ENCODE assay signal across 8 cellular contexts in the genomic region with DNA sequence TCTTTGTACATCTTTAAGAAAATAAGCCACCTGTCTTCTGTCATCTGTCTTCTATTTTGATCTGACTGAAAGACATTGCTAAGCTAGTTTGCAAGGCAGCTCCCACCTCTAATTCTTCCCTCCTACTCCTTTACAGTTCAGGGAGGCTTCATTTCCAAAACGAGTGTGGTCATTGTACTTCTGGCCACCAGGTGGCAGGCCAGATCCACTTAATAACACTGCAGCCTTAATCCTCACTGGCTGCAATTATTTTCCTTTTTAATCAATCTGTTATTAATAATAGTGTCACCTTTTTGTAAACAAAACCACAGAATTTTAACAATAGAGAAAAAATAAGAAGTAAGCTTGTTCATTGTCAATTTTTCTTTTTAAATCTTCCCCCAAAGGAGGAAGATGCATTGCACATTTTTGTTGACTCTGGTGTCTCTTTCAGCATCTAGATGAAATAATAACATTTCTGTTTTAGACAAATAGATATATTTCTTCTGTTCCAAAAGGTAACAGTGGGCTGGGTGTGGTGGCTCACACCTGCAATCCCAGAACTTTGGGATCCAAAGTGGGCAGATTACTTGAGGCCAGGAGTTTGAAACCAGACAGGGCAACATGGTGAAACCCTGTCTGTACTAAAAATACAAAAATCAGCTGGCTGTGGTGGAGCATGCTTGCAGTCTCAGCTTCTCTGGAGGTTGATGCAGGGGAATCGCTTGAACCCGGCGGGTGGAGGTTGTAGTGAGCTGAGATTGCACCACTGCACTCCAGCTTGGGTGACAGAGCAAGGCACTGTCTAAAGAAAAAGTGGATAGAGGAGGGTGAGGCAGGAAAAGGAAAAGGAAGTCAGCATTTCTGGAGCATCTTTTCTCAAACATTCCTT. TPM values are rescaled to one million over a fixed set of nuclear protein-coding genes. Genes with fewer than 3 reads are reported as not detected.
DNase-seq lines count a peak whose midpoint lies in the region; ATAC-seq, FAIRE-seq and TF ChIP-seq lines count a peak whose summit lies in the region.

No MANE protein-coding gene starts in this region.

- H3K23me2 ChIP-seq in H9 (ENCODE audit: insufficient read length, low read depth, low read length, poor library complexity, severe bottlenecking) = no peaks in the 10 kb centered on the region

- no peak overlapping the region for H3K18ac ChIP-seq in H9 (ENCODE audit: insufficient read length, low read depth, low read length)

- H3K27me3 Mint-ChIP-seq in H9 (ENCODE audit: low read depth) = no peaks in the 10 kb centered on the region; the same call in 1 of the 2 replicates

- peaks cover 33 to 35% of the 10 kb centered on the region in 2 experiments for H3K9me3 Mint-ChIP-seq in H9

- no peaks in the 10 kb centered on the region for H4K20me1 ChIP-seq in H9 (ENCODE audit: control insufficient read depth, insufficient read depth, insufficient read length)
- H4K20me1 ChIP-seq in hepatocyte (ENCODE audit: insufficient read depth, poor library complexity, severe bottlenecking) = no peaks in the 10 kb centered on the region

- H3K4me2 ChIP-seq in H9 (ENCODE audit: insufficient read depth, insufficient read length, low read length) = no peak overlapping the region
- no peak overlapping the region for H3K4me2 ChIP-seq in hepatocyte

- no peak overlapping the region for H2BK12ac ChIP-seq in H9 (ENCODE audit: insufficient read length, low read depth, low read length)

- TF ChIP-seq CTCF in H9 (conservative IDR thresholded peaks at IDR 0.05) (peak; percentile 94), astrocyte of the cerebellum (IDR thresholded peaks at IDR 0.05; ENCODE audit: low read depth, low read length, missing control alignments) (peak; percentile 77), hepatocyte (IDR thresholded peaks at IDR 0.05; ENCODE audit: poor library complexity) (peak; percentile 82), lower leg skin (IDR thresholded peaks at IDR 0.05) (peak in 1 of 3 donors; percentile 61)

- no peak overlapping the region for H2AFZ ChIP-seq in H9 (ENCODE audit: low read length)
- no peak overlapping the region for H2AFZ ChIP-seq in hepatocyte

- no peak overlapping the region for H2BK120ac ChIP-seq in H9 (ENCODE audit: low read depth, low read length, poor library complexity, severe bottlenecking)

- H3K56ac ChIP-seq in H9 (ENCODE audit: insufficient read length, low read depth, low read length) = no peak overlapping the region

- no peak overlapping the region for H3K4me3 Mint-ChIP-seq in H9

- intact Hi-C loops in lower leg skin (cut with DNase I; ENCODE audit: low total_unique reads) = loop anchor here (2.0 kb wide), 2 partner anchors 79 to 439 kb away; a partner anchor contains a TSS

- in situ Hi-C loops in astrocyte of the cerebellum (cut with HindIII; ENCODE audit: low sequenced_read_pairs) = no loop called here

- H3K4me3 ChIP-seq in astrocyte of the cerebellum (ENCODE audit: low read depth, low read length) (no peak overlapping the region), hepatocyte (no peak overlapping the region), lower leg skin (ENCODE audit: low read depth, poor library complexity, severe bottlenecking) (no peak overlapping the region)

- H3T11ph ChIP-seq in H9 (ENCODE audit: low read length) = no peak overlapping the region

- H3K79me2 ChIP-seq in H9 (ENCODE audit: insufficient read depth, low read length) (no peaks in the 10 kb centered on the region), hepatocyte (no peaks in the 10 kb centered on the region)

- H3K27ac Mint-ChIP-seq in H9 = no peak overlapping the region

- H2BK5ac ChIP-seq in H9 (ENCODE audit: insufficient read length, low read length) = no peak overlapping the region

- H3K36me3 ChIP-seq in hepatocyte (replicated peaks; ENCODE audit: insufficient read depth, low read depth) = no peaks in the 10 kb centered on the region

- no peak overlapping the region for H4K91ac ChIP-seq in H9 (ENCODE audit: insufficient read length, low read depth, low read length)

- no peak overlapping the region for H3K9ac ChIP-seq in H9 (ENCODE audit: extremely low read depth, insufficient read length, low read length)

- H3K4me1 ChIP-seq in H9 (ENCODE audit: insufficient read depth, low read length) = no peaks in the 10 kb centered on the region
- H3K4me1 ChIP-seq in hepatocyte (ENCODE audit: insufficient read depth) = no peaks in the 10 kb centered on the region

- no peak overlapping the region for H3K23ac ChIP-seq in H9 (ENCODE audit: insufficient read length, low read depth, low read length)

- peaks cover 15 to 35% (median 18%) of the 10 kb centered on the region in 3 experiments for H3K36me3 Mint-ChIP-seq in H9 (ENCODE audit: insufficient read depth in 1 of 3, low read depth in 3 of 3)

- no peak overlapping the region for H2AK5ac ChIP-seq in H9 (ENCODE audit: insufficient read length, low read length)

- DNase-seq in COLO668 (lab: John Stamatoyannopoulos, UW; ENCODE audit: unreplicated experiment) (peak; percentile 21), H9 (no peak), RCC 7860 (ENCODE audit: low spot score) (no peak), astrocyte of the cerebellum (ENCODE audit: low read depth) (no peak), hepatocyte (ENCODE audit: low spot score) (peak; percentile 59), lower leg skin (ENCODE audit: low spot score in 2 of 2) (no peak)
- peak; percentile 27 to 30 for DNase-seq in stimulated activated CD4-positive, alpha-beta T cell treated with anti-CD3 and anti-CD28 coated beads, Interleukin-1b, Interleukin-23, amount 100 ng/mL, for 4 hours (ENCODE audit: low read depth in 2 of 2)

- no peak overlapping the region for H2BK20ac ChIP-seq in H9 (ENCODE audit: low read depth, low read length, poor library complexity, severe bottlenecking)

- no CpG with 5 or more reads among the region's 4 CpGs for WGBS in H9 (ENCODE audit: extremely low coverage, insufficient read length, low lambda C conversion rate)
- WGBS in hepatocyte (ENCODE audit: low lambda C conversion rate, missing lambda C conversion rate) = 52% methylated on average over 4 of the region's 4 CpGs
- 60 to 61% methylated on average over 4 of the region's 4 CpGs for WGBS in lower leg skin, 2 donors

- H2BK15ac ChIP-seq in H9 (ENCODE audit: low read depth, low read length) = no peak overlapping the region

- no peaks in the 10 kb centered on the region for H3K9me2 ChIP-seq in hepatocyte (replicated peaks; ENCODE audit: insufficient read depth)

- no peaks in the 10 kb centered on the region for H3K27me3 ChIP-seq in H9 (ENCODE audit: insufficient read depth, low read length)
- H3K27me3 ChIP-seq in hepatocyte = no peaks in the 10 kb centered on the region

- no peak overlapping the region for H3K14ac ChIP-seq in H9 (ENCODE audit: insufficient read depth, low read length)

- no peak overlapping the region for H4K5ac ChIP-seq in H9 (ENCODE audit: insufficient read length, low read depth, low read length)

- ATAC-seq in HG03354 (IDR thresholded peaks at IDR 0.05; ENCODE audit: poor library complexity, severe bottlenecking, unreplicated experiment) = no peak

- no peak overlapping the region for H4K8ac ChIP-seq in H9 (replicated peaks; ENCODE audit: insufficient read length, low read depth, low read length)

- TF ChIP-seq POLR2A in lower leg skin (IDR thresholded peaks at IDR 0.05) = no peak

- H3K9me3 ChIP-seq in H9 (ENCODE audit: control insufficient read depth, low read depth, low read length) (peaks cover 7% of the 10 kb centered on the region), hepatocyte (ENCODE audit: low read depth) (no peaks in the 10 kb centered on the region)

- peak; percentile 64 for FAIRE-seq in RCC 7860 (lab: Jason Lieb, UNC)

- H3K27ac ChIP-seq in H9 (ENCODE audit: insufficient read length, low read depth, low read length) (no peak overlapping the region), hepatocyte (no peak overlapping the region)

- H3K79me1 ChIP-seq in H9 (ENCODE audit: insufficient read depth, low read depth, low read length, poor library complexity, severe bottlenecking) = no peaks in the 10 kb centered on the region

- no peak overlapping the region for H3K4ac ChIP-seq in H9 (ENCODE audit: low read depth, low read length)

- peaks cover under 1% of the 10 kb centered on the region in 2 experiments for H3K4me1 Mint-ChIP-seq in H9

RNA-seq across cellular contexts. Expression of a gene that starts 23.3 kb away (rescaled TPM):
- total RNA-seq in H9 (2021) = 53.4 and 55.6 TPM in 2 replicates
- 77.9 and 93.5 TPM in 2 replicates for total RNA-seq in hepatocyte
- polyA plus RNA-seq in hepatocyte = 77.7 and 101 TPM in 2 replicates
- total RNA-seq in lower leg skin = 100 to 1,000 TPM in 1 of 4 donors, 10 to 100 TPM in 3; 48.7 to 102 (median 86.8) TPM

RNA-seq across cellular contexts. Expression of a gene that starts 57.2 kb away (rescaled TPM):
- not detected in 2 replicates for total RNA-seq in H9 (2021)
- total RNA-seq in hepatocyte = 0.03 TPM in 1 of 2 replicates, not detected in the other
- polyA plus RNA-seq in hepatocyte = 1.0 and 1.8 TPM in 2 replicates
- not detected for total RNA-seq in lower leg skin

Comparison
In these comparisons a context has a peak if more than half of its experiments do, and no peak if none do; other contexts are left out.
1. DNase-seq: peak in COLO668 (single experiment), hepatocyte (single experiment) and stimulated activated CD4-positive, alpha-beta T cell treated with anti-CD3 and anti-CD28 coated beads, Interleukin-1b, Interleukin-23, amount 100 ng/mL, for 4 hours (2 of 2); none in H9 (single experiment), RCC 7860 (single experiment), astrocyte of the cerebellum (single experiment) and lower leg skin (0 of 2).